8 cellular contexts compared by ENCODE assay signal in genomic region chrX:103309860-103310591, GRCh38. TPM values are rescaled to one million over a fixed set of nuclear protein-coding genes. Genes with fewer than 3 reads are reported as not detected.
A peak's percentile ranks its signal among the peaks of the same experiment; 100 is the strongest.
DNase-seq lines count a peak whose midpoint lies in the region; ATAC-seq, FAIRE-seq and TF ChIP-seq lines count a peak whose summit lies in the region.

No MANE protein-coding gene starts in this region.

- H3K9ac ChIP-seq in PC-3 (ENCODE audit: low read length), result no peak overlapping the region

- no peak for FAIRE-seq in D721Med (lab: Jason Lieb, UNC)
- FAIRE-seq in HTR-8/SVneo (lab: Jason Lieb, UNC), result no peak

- no peak overlapping the region for H3K27ac ChIP-seq in PC-3 (ENCODE audit: low read length)
- peak overlapping the region in 1 of 4 donors; percentile 55 for H3K27ac ChIP-seq in esophagus squamous epithelium
- no peak overlapping the region for H3K27ac ChIP-seq in psoas muscle

- DNase-seq in PC-3 (no peak), esophagus squamous epithelium (lab: John Stamatoyannopoulos, UW) (no peak), psoas muscle (no peak), HT-29 (ENCODE audit: low spot score) (no peak), D721Med (ENCODE audit: insufficient read length, low spot score) (no peak), HTR-8/SVneo (ENCODE audit: insufficient read length, low spot score) (no peak)

- TSS peak; percentile 33 for BruUV-seq in PC-3 (replicated peaks; lab: Mats Ljungman, UMichigan)

- ATAC-seq in GM18907 (IDR thresholded peaks at IDR 0.05; ENCODE audit: unreplicated experiment) (peak; percentile 3), PC-3 (no peak), psoas muscle (no peak), HG02588 (IDR thresholded peaks at IDR 0.05; ENCODE audit: unreplicated experiment) (no peak)

- H3K9me2 ChIP-seq in PC-3 (replicated peaks; ENCODE audit: low read length), result no peaks in the 10 kb centered on the region

- H2AFZ ChIP-seq in PC-3 (ENCODE audit: low read length), result peak overlapping the region; percentile 83

- 69 to 72% methylated on average over 8 to 13 of the region's 33 CpGs for WGBS in esophagus squamous epithelium, 2 donors
- WGBS in psoas muscle, 3 donors, result 22 to 55% (median 46%) methylated on average over 11 to 33 of the region's 33 CpGs

- peaks cover 3% of the 10 kb centered on the region; the same call in 1 of the 2 replicates for H3K4me1 ChIP-seq in PC-3 (ENCODE audit: insufficient read depth, low read length)
- H3K4me1 ChIP-seq in esophagus squamous epithelium, result peaks cover 0 to 5% (median 0%) of the 10 kb centered on the region in 3 donors
- no peaks in the 10 kb centered on the region for H3K4me1 ChIP-seq in psoas muscle

- intact Hi-C loops in PC-3 (cut with micrococcal nuclease), result no loop called here
- intact Hi-C loops in esophagus squamous epithelium (cut with DNase I), result no loop called here
- intact Hi-C loops in psoas muscle (cut with DNase I), result no loop called here

- no peaks in the 10 kb centered on the region for H3K9me3 ChIP-seq in PC-3 (ENCODE audit: low read length)
- no peaks in the 10 kb centered on the region for H3K9me3 ChIP-seq in esophagus squamous epithelium
- no peaks in the 10 kb centered on the region for H3K9me3 ChIP-seq in psoas muscle

- no peaks in the 10 kb centered on the region for H3K79me2 ChIP-seq in PC-3 (ENCODE audit: low read length)

- H3K27me3 ChIP-seq in PC-3 (ENCODE audit: low read length), result 0 out of 2 replicates have a peak, but pooled peaks cover 5% of the 10 kb centered on the region
- H3K27me3 ChIP-seq in esophagus squamous epithelium, result no peaks in the 10 kb centered on the region
- peaks cover 0 to 26% (median 3%) of the 10 kb centered on the region in 3 donors for H3K27me3 ChIP-seq in psoas muscle (ENCODE audit: insufficient read depth in 3 of 3, low read length in 2 of 3)

- CTCF ChIA-PET in PC-3 (lab: Charles Lee), result no interaction called here

- H3K4me3 ChIP-seq in PC-3 (ENCODE audit: low read length), result peak overlapping the region; percentile 68
- H3K4me3 ChIP-seq in esophagus squamous epithelium, result peak overlapping the region; percentile 46 to 71 (median 55)
- H3K4me3 ChIP-seq in psoas muscle, result peak overlapping the region; percentile 57

- peak overlapping the region; percentile 84 for H3K4me2 ChIP-seq in PC-3 (ENCODE audit: low read length)

- no peaks in the 10 kb centered on the region for H3F3A ChIP-seq in PC-3 (ENCODE audit: low read length, unreplicated experiment)

- H4K20me1 ChIP-seq in PC-3 (ENCODE audit: low read length), result no peaks in the 10 kb centered on the region

- no peak for TF ChIP-seq POLR2A in esophagus squamous epithelium (IDR thresholded peaks at IDR 0.05)

- TF ChIP-seq CTCF in PC-3 (conservative IDR thresholded peaks at IDR 0.05; ENCODE audit: low read depth, low read length), result no peak
- no peak for TF ChIP-seq CTCF in esophagus squamous epithelium (IDR thresholded peaks at IDR 0.05)
- TF ChIP-seq CTCF in psoas muscle (IDR thresholded peaks at IDR 0.05), result no peak
- TF ChIP-seq CTCF in D721Med (IDR thresholded peaks at IDR 0.05; ENCODE audit: insufficient read depth, missing control alignments), result no peak

- H3K36me3 ChIP-seq in PC-3 (ENCODE audit: low read depth, low read length) (no peaks in the 10 kb centered on the region), esophagus squamous epithelium (no peaks in the 10 kb centered on the region), psoas muscle (ENCODE audit: insufficient read depth in 1 of 2, low read depth in 1 of 2) (no peaks in the 10 kb centered on the region)

- POLR2A ChIA-PET in PC-3 (lab: Charles Lee; ENCODE audit: unreplicated experiment), result no interaction called here

RNA-seq across cellular contexts. Expression of gene BEX2, which starts 0.8 kb away (rescaled TPM):
- total RNA-seq in PC-3 (2014; rRNA removed), result 1.6 and 2.8 TPM in 2 replicates
- 10 to 100 TPM in 2 of 4 donors, 1 to 10 TPM in 2; 3.3 to 10.7 (median 7.8) TPM for total RNA-seq in esophagus squamous epithelium
- total RNA-seq in psoas muscle, result 10 to 100 TPM in 1 of 4 donors, 1 to 10 TPM in 1, under 1 TPM in 2; 0.29 to 13.2 (median 1.4) TPM
- polyA plus RNA-seq in psoas muscle, result 1 to 10 TPM in 1 of 3 donors, under 1 TPM in 2; 0.21 to 2.7 (median 0.87) TPM
- not detected in 2 replicates for total RNA-seq in HT-29 (2014; rRNA removed; shearing (Covaris generic))

RNA-seq across cellular contexts. Expression of gene TCEAL7, which starts 20.0 kb away (rescaled TPM):
- total RNA-seq in PC-3 (2014; rRNA removed) (not detected in 2 replicates), esophagus squamous epithelium (1 to 10 TPM in 2 of 4 donors, not detected in 2; 1.3 to 6.3 TPM), psoas muscle (10 to 100 TPM in 1 of 4 donors, 1 to 10 TPM in 2, under 1 TPM in 1; 0.78 to 11.8 (median 1.1) TPM)
- polyA plus RNA-seq in psoas muscle, result 1 to 10 TPM; 1.3 to 1.4 (median 1.4) TPM
- not detected in 2 replicates for total RNA-seq in HT-29 (2014; rRNA removed; shearing (Covaris generic))

RNA-seq across cellular contexts. Expression of gene TCEAL5, which starts 33.5 kb away (rescaled TPM):
- not detected in 2 replicates for total RNA-seq in PC-3 (2014; rRNA removed)
- total RNA-seq in esophagus squamous epithelium, result under 1 TPM in 1 of 4 donors, not detected in 3; 0.38 TPM
- not detected for total RNA-seq in psoas muscle
- polyA plus RNA-seq in psoas muscle, result under 1 TPM in 2 of 3 donors, not detected in 1; 0.08 to 0.09 TPM
- total RNA-seq in HT-29 (2014; rRNA removed; shearing (Covaris generic)), result not detected in 2 replicates

RNA-seq across cellular contexts. Expression of gene TCEAL9, which starts 46.3 kb away (rescaled TPM):
- total RNA-seq in PC-3 (2014; rRNA removed) (23.0 and 46.8 TPM in 2 replicates), esophagus squamous epithelium (10 to 100 TPM; 23.0 to 65.5 (median 35.7) TPM), psoas muscle (1 to 10 TPM; 3.4 to 9.1 (median 5.0) TPM)
- polyA plus RNA-seq in psoas muscle, result 10 to 100 TPM; 11.0 to 15.1 (median 13.3) TPM
- total RNA-seq in HT-29 (2014; rRNA removed; shearing (Covaris generic)), result 10.3 and 11.8 TPM in 2 replicates

RNA-seq across cellular contexts. Expression of gene TCEAL8, which starts 55.1 kb away (rescaled TPM):
- total RNA-seq in PC-3 (2014; rRNA removed) (41.2 and 42.5 TPM in 2 replicates), esophagus squamous epithelium (10 to 100 TPM; 18.7 to 58.4 (median 27.2) TPM), psoas muscle (10 to 100 TPM in 1 of 4 donors, 1 to 10 TPM in 3; 6.6 to 15.8 (median 8.2) TPM)
- 10 to 100 TPM in 2 of 3 donors, 1 to 10 TPM in 1; 9.5 to 13.9 (median 11.0) TPM for polyA plus RNA-seq in psoas muscle
- total RNA-seq in HT-29 (2014; rRNA removed; shearing (Covaris generic)), result 6.7 and 8.1 TPM in 2 replicates
